ENCODE assay signal across 20 cellular contexts in genomic region chrX:105126201-105126600, GRCh38.
DNase-seq lines count a peak whose midpoint lies in the region; ATAC-seq, FAIRE-seq and TF ChIP-seq lines count a peak whose summit lies in the region.
"Had no signal": no experiment of that assay in that cellular context is flagged by ENCODE, and none has a peak within 500 bp of the region (broad histone marks: within the 10 kb centered on the region; RNA-seq: fewer than 3 reads in every experiment).

No MANE protein-coding gene starts in this region.

- intact Hi-C loops in PC-3 (cut with micrococcal nuclease) = loop anchor here (1.0 kb wide), 1 partner anchor 8 kb away; no protein-coding TSS in a partner anchor

- H3K4me2 ChIP-seq in PC-3 (ENCODE audit: low read length) = peak overlapping the region; percentile 44
- no peak overlapping the region for H3K4me2 ChIP-seq in astrocyte (ENCODE audit: low read length)

- no TSS peak for BruUV-seq in PC-3 (replicated peaks; lab: Mats Ljungman, UMichigan)

- ATAC-seq in PC-3 (peak; percentile 89), GM19463 (IDR thresholded peaks at IDR 0.05; ENCODE audit: unreplicated experiment) (no peak)
- ATAC-seq: HCT116 had no signal

- H3K9me2 ChIP-seq in PC-3 (replicated peaks; ENCODE audit: low read length) = no peaks in the 10 kb centered on the region

- H3K36me3 ChIP-seq in PC-3 (ENCODE audit: low read depth, low read length) (no peaks in the 10 kb centered on the region), astrocyte (ENCODE audit: insufficient read depth, low read length) (no peaks in the 10 kb centered on the region), tibial nerve (no peaks in the 10 kb centered on the region)
- H3K36me3 ChIP-seq: BE2C had no signal

- no peak overlapping the region for H3K27ac ChIP-seq in PC-3 (ENCODE audit: low read length)
- no peak overlapping the region for H3K27ac ChIP-seq in astrocyte (ENCODE audit: low read depth, low read length)
- H3K27ac ChIP-seq in caudate nucleus (ENCODE audit: low read depth, low read length) = no peak overlapping the region
- no peak overlapping the region for H3K27ac ChIP-seq in tibial nerve
- H3K27ac ChIP-seq: HL-60 had no signal

- no peak overlapping the region for H3K4me3 ChIP-seq in PC-3 (ENCODE audit: low read length)
- no peak overlapping the region for H3K4me3 ChIP-seq in astrocyte (ENCODE audit: insufficient read depth, low read depth, low read length)
- H3K4me3 ChIP-seq in tibial nerve = no peak overlapping the region

- DNase-seq in PC-3 (peak; percentile 70), astrocyte (ENCODE audit: low read depth) (no peak), iris pigment epithelial cell (ENCODE audit: low read depth) (peak; percentile 14), AG20443 (ENCODE audit: low spot score) (no peak), caudate nucleus (lab: John Stamatoyannopoulos, UW) (no peak), tibial nerve (ENCODE audit: low spot score in 2 of 2) (no peak)
- DNase-seq: BE2C; Calu3; CD4-positive, alpha-beta T cell; DMS79; MV-4-11; NCI-H1417; NCI-H1930; NCI-H2171; NCI-H446 treated with DMSO at 0.1 percent for 48 hours; NCI-H774; SHP77 had no signal

- H3K4me1 ChIP-seq in PC-3 (ENCODE audit: insufficient read depth, low read length) = peaks cover 11% of the 10 kb centered on the region
- no peaks in the 10 kb centered on the region for H3K4me1 ChIP-seq in astrocyte (ENCODE audit: insufficient read depth, low read length)
- no peaks in the 10 kb centered on the region for H3K4me1 ChIP-seq in tibial nerve
- H3K4me1 ChIP-seq: BE2C had no signal

- peak; percentile 93 for FAIRE-seq in astrocyte (lab: Jason Lieb, UNC)

- POLR2A ChIA-PET in PC-3 (lab: Charles Lee; ENCODE audit: unreplicated experiment) = no interaction called here

- no peaks in the 10 kb centered on the region for H3K9me3 Mint-ChIP-seq in astrocyte (ENCODE audit: unreplicated experiment)

- no peak overlapping the region for H3K27ac Mint-ChIP-seq in astrocyte (ENCODE audit: unreplicated experiment)
- H3K27ac Mint-ChIP-seq: CD4-positive, alpha-beta T cell had no signal

- H3K79me2 ChIP-seq in PC-3 (ENCODE audit: low read length) = no peaks in the 10 kb centered on the region
- no peaks in the 10 kb centered on the region for H3K79me2 ChIP-seq in astrocyte (ENCODE audit: insufficient read depth, low read length)

- H3K4me1 Mint-ChIP-seq in astrocyte (ENCODE audit: low read depth, unreplicated experiment) = no peaks in the 10 kb centered on the region

- no peak for TF ChIP-seq CTCF in PC-3 (conservative IDR thresholded peaks at IDR 0.05; ENCODE audit: low read depth, low read length)
- TF ChIP-seq CTCF in astrocyte (IDR thresholded peaks at IDR 0.05; ENCODE audit: insufficient read depth, low read depth, low read length) = no peak
- no peak for TF ChIP-seq CTCF in tibial nerve (IDR thresholded peaks at IDR 0.05)

- no peaks in the 10 kb centered on the region for H4K20me1 ChIP-seq in PC-3 (ENCODE audit: low read length)
- H4K20me1 ChIP-seq in astrocyte (ENCODE audit: insufficient read depth, low read length) = no peaks in the 10 kb centered on the region

- H3K4me3 Mint-ChIP-seq in astrocyte (ENCODE audit: unreplicated experiment) = no peak overlapping the region
- H3K4me3 Mint-ChIP-seq: CD4-positive, alpha-beta T cell had no signal

- TF ChIP-seq EP300 in tibial nerve (IDR thresholded peaks at IDR 0.05) = no peak

- H2AFZ ChIP-seq in PC-3 (ENCODE audit: low read length) (no peak overlapping the region), astrocyte (ENCODE audit: low read depth, low read length) (no peak overlapping the region)

- H3K9ac ChIP-seq in PC-3 (ENCODE audit: low read length) (no peak overlapping the region), astrocyte (ENCODE audit: low read length) (no peak overlapping the region)

- no peaks in the 10 kb centered on the region for H3F3A ChIP-seq in PC-3 (ENCODE audit: low read length, unreplicated experiment)

- CTCF ChIA-PET in PC-3 (lab: Charles Lee) = no interaction called here

- no peaks in the 10 kb centered on the region for H3K27me3 Mint-ChIP-seq in astrocyte (ENCODE audit: low read depth, unreplicated experiment)
- H3K27me3 Mint-ChIP-seq: CD4-positive, alpha-beta T cell had no signal

- no peak for TF ChIP-seq POLR2A in tibial nerve (IDR thresholded peaks at IDR 0.05)

- H3K27me3 ChIP-seq in PC-3 (ENCODE audit: low read length) = no peaks in the 10 kb centered on the region
- no peaks in the 10 kb centered on the region for H3K27me3 ChIP-seq in astrocyte (ENCODE audit: insufficient read depth, low read length)
- H3K27me3 ChIP-seq in tibial nerve = peaks cover 0 to 23% of the 10 kb centered on the region in 2 donors
- H3K27me3 ChIP-seq: BE2C had no signal

- H3K36me3 Mint-ChIP-seq in astrocyte (ENCODE audit: low read depth, unreplicated experiment) = no peaks in the 10 kb centered on the region

- H3K9me3 ChIP-seq in PC-3 (ENCODE audit: low read length) (no peaks in the 10 kb centered on the region), astrocyte (ENCODE audit: insufficient read depth, low read depth, low read length) (no peaks in the 10 kb centered on the region), tibial nerve (no peaks in the 10 kb centered on the region)
- H3K9me3 ChIP-seq: BE2C had no signal

Comparison
In these comparisons a context has a peak if more than half of its experiments do, and no peak if none do; other contexts are left out.
1. DNase-seq: peak in PC-3 (single experiment) and iris pigment epithelial cell (single experiment); none in astrocyte (single experiment), AG20443 (single experiment), caudate nucleus (0 of 61) and tibial nerve (0 of 2).